ENCODE assay signal across 12 cellular contexts in the genomic region with DNA sequence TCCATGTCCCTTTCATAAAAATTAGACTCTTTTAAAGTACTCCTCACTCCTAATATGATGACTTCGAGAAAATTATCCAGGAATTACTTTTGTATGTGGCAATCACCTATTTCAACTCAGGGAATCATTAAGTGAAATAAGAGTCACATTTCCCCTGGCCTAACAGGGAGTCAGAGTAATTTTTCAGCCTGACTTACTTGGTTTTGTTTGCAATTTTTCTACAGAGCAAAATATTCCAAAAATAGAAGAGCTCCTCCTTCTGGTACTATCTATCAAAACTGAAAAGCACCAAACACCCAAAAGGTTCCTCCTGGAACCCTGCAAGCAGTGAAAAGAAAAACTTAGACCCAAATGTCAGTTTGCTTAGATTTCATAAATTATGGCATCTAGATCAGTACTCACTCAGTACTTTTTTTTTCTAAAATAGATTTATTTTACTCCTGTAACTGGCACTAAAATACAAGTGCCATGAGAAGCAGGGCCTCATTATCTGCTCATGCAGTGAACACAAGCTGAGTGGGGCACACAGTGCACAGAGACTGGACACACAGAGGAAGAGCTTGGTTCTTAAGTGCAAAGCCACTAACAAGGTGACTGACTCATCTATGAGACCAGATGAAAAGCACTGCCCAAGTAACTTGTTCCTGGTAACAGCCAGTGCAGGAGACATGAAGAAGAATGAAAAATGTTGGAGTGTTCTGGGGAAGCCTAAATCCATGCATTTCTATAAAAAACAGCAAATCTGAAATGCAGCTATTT. TPM values are rescaled to one million over a fixed set of nuclear protein-coding genes. Genes with fewer than 3 reads are reported as not detected.
DNase-seq lines count a peak whose midpoint lies in the region; ATAC-seq, FAIRE-seq and TF ChIP-seq lines count a peak whose summit lies in the region.
"Had no signal": no experiment of that assay in that cellular context is flagged by ENCODE, and none has a peak within 500 bp of the region (broad histone marks: within the 10 kb centered on the region; RNA-seq: fewer than 3 reads in every experiment).

No MANE protein-coding gene starts in this region.

- peaks cover 30 to 55% (median 43%) of the 10 kb centered on the region in 4 donors for H3K4me1 Mint-ChIP-seq in CD4-positive, alpha-beta memory T cell
- peaks cover 12% of the 10 kb centered on the region for H3K4me1 Mint-ChIP-seq in HFFc6 (ENCODE audit: low read depth)
- H3K4me1 Mint-ChIP-seq in brain: peaks cover 8% of the 10 kb centered on the region

- no peaks in the 10 kb centered on the region for H3K36me3 ChIP-seq in CD4-positive, alpha-beta memory T cell (ENCODE audit: insufficient read depth, low read length)

- POLR2A ChIA-PET in CD4-positive, alpha-beta memory T cell (lab: Charles Lee; ENCODE audit: partially characterized antibody): interaction anchor here (0.8 to 1.4 kb wide), 2 partner anchors 28 to 29 kb away, joined by 3 to 5 read pairs; a partner anchor contains a TSS

- FAIRE-seq in GM19239 (lab: Jason Lieb, UNC): no peak
- FAIRE-seq: G401.6 had no signal

- no peaks in the 10 kb centered on the region for H3K27me3 ChIP-seq in CD4-positive, alpha-beta memory T cell (ENCODE audit: insufficient read depth, low read length)

- H3K27ac ChIP-seq in CD4-positive, alpha-beta memory T cell (ENCODE audit: low read depth, low read length): no peak overlapping the region

- no peaks in the 10 kb centered on the region for H3K27me3 Mint-ChIP-seq in CD4-positive, alpha-beta memory T cell
- H3K27me3 Mint-ChIP-seq in HFFc6 (ENCODE audit: insufficient read depth) (peaks cover under 1% of the 10 kb centered on the region), brain (no peaks in the 10 kb centered on the region)
- H3K27me3 Mint-ChIP-seq: activated CD8-positive, alpha-beta memory T cell treated with anti-CD3 and anti-CD28 coated beads, Interleukin-2, amount 10 ng/mL, durations not matched to agents 7 days and 5 days had no signal

- ATAC-seq in left lobe of liver (peak; percentile 13), HG03457 (IDR thresholded peaks at IDR 0.05; ENCODE audit: unreplicated experiment) (no peak), GM18498 (IDR thresholded peaks at IDR 0.05; ENCODE audit: unreplicated experiment) (no peak), HG02973 (IDR thresholded peaks at IDR 0.05; ENCODE audit: unreplicated experiment) (no peak)
- ATAC-seq: activated CD8-positive, alpha-beta memory T cell treated with anti-CD3 and anti-CD28 coated beads, Interleukin-2, amount 10 ng/mL, durations not matched to agents 7 days and 5 days had no signal

- peak overlapping the region in 3 of 8 donors; percentile 40 to 71 (median 53) for H3K4me3 Mint-ChIP-seq in CD4-positive, alpha-beta memory T cell
- H3K4me3 Mint-ChIP-seq in HFFc6: no peak overlapping the region
- no peak overlapping the region for H3K4me3 Mint-ChIP-seq in brain
- H3K4me3 Mint-ChIP-seq: activated CD8-positive, alpha-beta memory T cell treated with anti-CD3 and anti-CD28 coated beads, Interleukin-2, amount 10 ng/mL, durations not matched to agents 7 days and 5 days had no signal

- CTCF ChIA-PET in CD4-positive, alpha-beta memory T cell (lab: Charles Lee; ENCODE audit: partially characterized antibody): interaction anchor here (0.5 to 2.2 kb wide), 7 partner anchors 27 to 1062 kb away, joined by 3 to 10 read pairs (median 3); no protein-coding TSS in a partner anchor

- no peak overlapping the region for H3K4me3 ChIP-seq in CD4-positive, alpha-beta memory T cell (ENCODE audit: low read length in 2 of 2)

- peaks cover 54% of the 10 kb centered on the region for H3K4me1 ChIP-seq in CD4-positive, alpha-beta memory T cell (ENCODE audit: insufficient read depth, low read length)

- no peaks in the 10 kb centered on the region for H3K9me3 Mint-ChIP-seq in CD4-positive, alpha-beta memory T cell
- H3K9me3 Mint-ChIP-seq in HFFc6: no peaks in the 10 kb centered on the region
- H3K9me3 Mint-ChIP-seq in brain: peaks cover 0 to 2% (median 0%) of the 10 kb centered on the region in 5 experiments

- peak overlapping the region in 5 of 7 donors; percentile 7 to 73 (median 25) for H3K27ac Mint-ChIP-seq in CD4-positive, alpha-beta memory T cell
- no peak overlapping the region for H3K27ac Mint-ChIP-seq in HFFc6
- H3K27ac Mint-ChIP-seq in brain: peak overlapping the region in 2 of 5 experiments; percentile 6 to 14

- H3K9me3 ChIP-seq in CD4-positive, alpha-beta memory T cell (ENCODE audit: control insufficient read depth in 1 of 2, low read length in 2 of 2): no peaks in the 10 kb centered on the region

- TF ChIP-seq CTCF in HFFc6 (IDR thresholded peaks at IDR 0.05) (peak; percentile 63), brain (conservative IDR thresholded peaks at IDR 0.05) (peak; percentile 43 to 48)

- DNase-seq in CD4-positive, alpha-beta memory T cell: peak in 1 of 5 donors; percentile 43
- DNase-seq in HFFc6 (no peak), left lobe of liver (ENCODE audit: low spot score) (no peak), GM19239 (ENCODE audit: insufficient read length, low spot score) (no peak)
- DNase-seq: activated CD8-positive, alpha-beta memory T cell treated with anti-CD3 and anti-CD28 coated beads, Interleukin-2, amount 10 ng/mL, durations not matched to agents 7 days and 5 days; caudate nucleus; SW 1271 had no signal

- intact Hi-C loops in CD4-positive, alpha-beta memory T cell (cut with micrococcal nuclease): no loop called here

- H3K36me3 Mint-ChIP-seq in CD4-positive, alpha-beta memory T cell: peaks cover 37 to 45% of the 10 kb centered on the region in 2 donors
- H3K36me3 Mint-ChIP-seq in HFFc6 (ENCODE audit: low read depth): no peaks in the 10 kb centered on the region
- H3K36me3 Mint-ChIP-seq in brain: peaks cover 49% of the 10 kb centered on the region

RNA-seq across cellular contexts. Expression of a gene that starts 28.7 kb away (rescaled TPM):
- 10 to 100 TPM; 21.8 to 23.8 TPM for total RNA-seq in CD4-positive, alpha-beta memory T cell
- polyA plus RNA-seq in CD4-positive, alpha-beta memory T cell: 100 to 1,000 TPM in 1 of 2 donors, 10 to 100 TPM in 1; 64.4 to 150 TPM
- total RNA-seq in HFFc6 (2021; fragmentation: NEBNext Ultra II Directional; extraction: Animal tissue kit (Norgen Biotek cat#: 25700)): 10 to 100 TPM in 2 of 6 experiments, 1 to 10 TPM in 4; 6.3 to 23.3 (median 7.1) TPM
- 146 TPM for polyA plus RNA-seq in brain (ENCODE audit: insufficient read depth, low read depth, low replicate concordance)
- total RNA-seq in left lobe of liver: 572 TPM

Comparison
In these comparisons a context has a peak if more than half of its experiments do, and no peak if none do; other contexts are left out.
1. RNA of a gene that starts 28.7 kb away (total RNA-seq): 572 TPM in left lobe of liver (single experiment); 21.8 to 23.8 TPM in CD4-positive, alpha-beta memory T cell and 6.3 to 23.3 TPM in HFFc6; every median in the first group is over 10 times any median in the second.